25 cellular contexts compared by ENCODE assay signal in the genomic region with DNA sequence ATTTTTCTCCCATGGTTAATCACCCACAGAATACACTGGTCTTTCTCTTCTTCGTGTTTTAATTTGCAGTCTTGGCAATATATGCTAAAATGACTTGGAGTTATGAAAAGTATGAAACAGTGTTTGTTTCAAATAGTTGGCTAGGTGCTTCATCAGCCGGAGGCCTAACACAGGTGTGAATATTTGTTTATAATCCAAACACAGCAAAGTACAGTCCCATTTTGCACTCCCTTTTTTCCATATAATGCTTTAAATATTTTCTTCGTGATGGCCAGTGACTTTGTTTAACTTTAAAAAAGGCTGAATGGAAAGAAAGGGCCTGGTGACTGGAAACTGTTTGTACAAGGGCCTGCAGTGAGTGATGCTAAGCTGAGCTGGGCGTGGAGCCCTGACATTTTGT.
DNase-seq lines count a peak whose midpoint lies in the region; ATAC-seq, FAIRE-seq and TF ChIP-seq lines count a peak whose summit lies in the region.
"Had no signal": no experiment of that assay in that cellular context is flagged by ENCODE, and none has a peak within 500 bp of the region (broad histone marks: within the 10 kb centered on the region; RNA-seq: fewer than 3 reads in every experiment).

No MANE protein-coding gene starts in this region.

- H3K4me1 ChIP-seq in IMR-90 (ENCODE audit: control insufficient read depth, insufficient read depth, low read length) (peaks cover 9% of the 10 kb centered on the region), esophagus muscularis mucosa (peaks cover 0 to 44% (median 25%) of the 10 kb centered on the region in 4 donors), muscle layer of colon (ENCODE audit: insufficient read depth, low read length) (peaks cover 26% of the 10 kb centered on the region), sigmoid colon (peaks cover 0 to 28% (median 12%) of the 10 kb centered on the region in 4 donors), small intestine (ENCODE audit: control insufficient read depth in 2 of 2, insufficient read depth in 1 of 2, low read depth in 1 of 2, low read length in 1 of 2) (no peaks in the 10 kb centered on the region), right lobe of liver (no peaks in the 10 kb centered on the region)
- H3K4me1 ChIP-seq: A549, BE2C, HAP-1 had no signal

- H3K4me2 ChIP-seq in IMR-90 (ENCODE audit: low read depth, low read length) = no peak overlapping the region
- H3K4me2 ChIP-seq: A549 had no signal

- H3K18ac ChIP-seq in IMR-90 (ENCODE audit: low read depth, low read length) = peak overlapping the region; percentile 41; the same call in 1 of the 2 replicates

- H2BK15ac ChIP-seq in IMR-90 (ENCODE audit: low read depth, low read length) = peak overlapping the region; percentile 68; the same call in 2 of the 3 replicates

- H4K91ac ChIP-seq in IMR-90 (ENCODE audit: insufficient read depth, low read depth, low read length) = peak overlapping the region; percentile 22; the same call in 1 of the 2 replicates

- H4K20me1 ChIP-seq in IMR-90 (ENCODE audit: insufficient read depth, low read length) = no peaks in the 10 kb centered on the region
- H4K20me1 ChIP-seq: BLaER1 treated with 17β-estradiol and CSF1 and Interleukin-3, amounts not matched to agents 10 nM and 100 nM had no signal

- peak overlapping the region in 1 of 2 experiments; percentile 27; a peak in 1 of 4 replicates for H4K8ac ChIP-seq in IMR-90 (ENCODE audit: low read depth in 2 of 2, low read length in 2 of 2)

- H4K5ac ChIP-seq in IMR-90 (ENCODE audit: low read depth, low read length) = peak overlapping the region; percentile 89; the same call in 1 of the 2 replicates

- H2AFZ ChIP-seq in IMR-90 (replicated peaks; ENCODE audit: low read length, poor library complexity) = no peak overlapping the region

- no peak for TF ChIP-seq POLR2A in IMR-90 (IDR thresholded peaks at IDR 0.05; ENCODE audit: low read depth, low read length)
- TF ChIP-seq POLR2A in esophagus muscularis mucosa (IDR thresholded peaks at IDR 0.05; ENCODE audit: low read depth) = no peak
- TF ChIP-seq POLR2A in sigmoid colon (IDR thresholded peaks at IDR 0.05) = no peak
- no peak for TF ChIP-seq POLR2A in right lobe of liver (IDR thresholded peaks at IDR 0.05)

- TF ChIP-seq EP300 in esophagus muscularis mucosa (IDR thresholded peaks at IDR 0.05) (no peak), sigmoid colon (IDR thresholded peaks at IDR 0.05) (no peak)

- H3K9ac ChIP-seq in IMR-90 (ENCODE audit: low read depth, low read length) (no peak overlapping the region), muscle layer of colon (ENCODE audit: low read length) (no peak overlapping the region)
- H3K9ac ChIP-seq: BLaER1 treated with 17β-estradiol and CSF1 and Interleukin-3, amounts not matched to agents 10 nM and 100 nM had no signal

- H2AK9ac ChIP-seq in IMR-90 (replicated peaks; ENCODE audit: low read depth, low read length, poor library complexity) = no peak overlapping the region

- H3K36me3 ChIP-seq in IMR-90 (ENCODE audit: control insufficient read depth, insufficient read depth, low read length) (no peaks in the 10 kb centered on the region), esophagus muscularis mucosa (no peaks in the 10 kb centered on the region), muscle layer of colon (ENCODE audit: insufficient read depth, low read length) (no peaks in the 10 kb centered on the region), sigmoid colon (no peaks in the 10 kb centered on the region), small intestine (ENCODE audit: control insufficient read depth in 2 of 2, insufficient read depth in 2 of 2, low read length in 2 of 2) (no peaks in the 10 kb centered on the region), right lobe of liver (no peaks in the 10 kb centered on the region)
- H3K36me3 ChIP-seq: BE2C; BLaER1 treated with 17β-estradiol and CSF1 and Interleukin-3, amounts not matched to agents 10 nM and 100 nM; HAP-1 had no signal

- in situ Hi-C loops in IMR-90 (cut with MboI; ENCODE audit: low sequenced_read_pairs) = no loop called here

- DNase-seq in IMR-90 = no peak
- no peak for DNase-seq in esophagus muscularis mucosa (ENCODE audit: extremely low spot score)
- no peak for DNase-seq in sigmoid colon
- DNase-seq in small intestine = no peak
- no peak for DNase-seq in right lobe of liver
- DNase-seq in stimulated activated naive CD4-positive, alpha-beta T cell treated with Interleukin-2 at 50 U/mL for 16 hours (lab: John Stamatoyannopoulos, UW) = no peak
- DNase-seq: 8988T; ACHN; AML-193; BE2C; CD4-positive, alpha-beta T cell; CD8-positive, alpha-beta memory T cell; DMS 273 treated with DMSO at 0.1 percent for 48 hours; DMS79; EL; GDM1; GOT3 had no signal

- dilution Hi-C loops in IMR-90 (cut with HindIII; ENCODE audit: low sequenced_read_pairs, unreplicated experiment) = no loop called here

- H3K27ac ChIP-seq in IMR-90 (ENCODE audit: insufficient read depth, low read length) (no peak overlapping the region; the same call in 1 of the 2 replicates), esophagus muscularis mucosa (replicated peaks in 1 of 4) (peak overlapping the region; percentile 30 to 68 (median 62)), muscle layer of colon (ENCODE audit: low read depth, low read length) (peak overlapping the region; percentile 54), sigmoid colon (peak overlapping the region; percentile 33 to 62 (median 50)), small intestine (ENCODE audit: low read depth in 1 of 2, low read length in 1 of 2) (no peak overlapping the region), right lobe of liver (no peak overlapping the region)
- H3K27ac ChIP-seq: A549; BLaER1 treated with 17β-estradiol and CSF1 and Interleukin-3, amounts not matched to agents 10 nM and 100 nM had no signal

- POLR2A ChIA-PET in IMR-90 (lab: Charles Lee; ENCODE audit: unreplicated experiment) = no interaction called here

- no TSS peak for BruUV-seq in IMR-90 (replicated peaks; lab: Mats Ljungman, UMichigan)

- CTCF ChIA-PET in IMR-90 (lab: Yijun Ruan, JAX) = no interaction called here

- H3K4me3 ChIP-seq in IMR-90 (ENCODE audit: insufficient read depth, low read depth, low read length) = no peak overlapping the region
- H3K4me3 ChIP-seq in esophagus muscularis mucosa = no peak overlapping the region
- no peak overlapping the region for H3K4me3 ChIP-seq in muscle layer of colon (ENCODE audit: low read depth in 1 of 2, low read length in 2 of 2)
- H3K4me3 ChIP-seq in sigmoid colon = no peak overlapping the region
- H3K4me3 ChIP-seq in small intestine (ENCODE audit: low read depth in 1 of 2, low read length in 2 of 2) = no peak overlapping the region
- no peak overlapping the region for H3K4me3 ChIP-seq in right lobe of liver
- H3K4me3 ChIP-seq: A549; BLaER1 treated with 17β-estradiol and CSF1 and Interleukin-3, amounts not matched to agents 10 nM and 100 nM; GM12878; HAP-1 had no signal

- TF ChIP-seq RAD21 in IMR-90 (IDR thresholded peaks at IDR 0.05; ENCODE audit: low read length) = no peak

- 86% methylated on average over 1 of the region's 4 CpGs; no CpG with 5 or more reads in 1 of the 2 experiments for whole genome bisulfite sequencing in IMR-90 (ENCODE audit: extremely low coverage in 2 of 2, insufficient read length in 1 of 2), 2 experiments
- WGBS in esophagus muscularis mucosa = 57% methylated on average over 4 of the region's 4 CpGs
- 84 to 86% methylated on average over 4 of the region's 4 CpGs for WGBS in sigmoid colon, 2 donors
- WGBS in small intestine, 3 donors = 81 to 88% (median 88%) methylated on average over 4 of the region's 4 CpGs
- WGBS in right lobe of liver (ENCODE audit: insufficient coverage, low coverage, low lambda C conversion rate, missing lambda C conversion rate) = 79% methylated on average over 4 of the region's 4 CpGs

- TF ChIP-seq CTCF in IMR-90 (conservative IDR thresholded peaks at IDR 0.05; ENCODE audit: low read depth, low read length) (no peak), esophagus muscularis mucosa (IDR thresholded peaks at IDR 0.05) (no peak), sigmoid colon (IDR thresholded peaks at IDR 0.05) (no peak), right lobe of liver (IDR thresholded peaks at IDR 0.05) (no peak)

- H3K4ac ChIP-seq in IMR-90 (ENCODE audit: low read depth, low read length) = peak overlapping the region; percentile 46

- no peak overlapping the region for H3K23ac ChIP-seq in IMR-90 (ENCODE audit: low read depth, low read length)

- no peaks in the 10 kb centered on the region for H3K79me1 ChIP-seq in IMR-90 (ENCODE audit: low read depth in 1 of 2, low read length in 2 of 2)

- H3K9me3 ChIP-seq in IMR-90 (ENCODE audit: control insufficient read depth, insufficient read depth, low read length) = no peaks in the 10 kb centered on the region
- H3K9me3 ChIP-seq in esophagus muscularis mucosa = no peaks in the 10 kb centered on the region
- H3K9me3 ChIP-seq in muscle layer of colon (ENCODE audit: low read length) = no peaks in the 10 kb centered on the region
- no peaks in the 10 kb centered on the region for H3K9me3 ChIP-seq in sigmoid colon
- no peaks in the 10 kb centered on the region for H3K9me3 ChIP-seq in small intestine (ENCODE audit: control insufficient read depth, low read depth)
- H3K9me3 ChIP-seq in right lobe of liver = no peaks in the 10 kb centered on the region
- H3K9me3 ChIP-seq: A549; BE2C; BLaER1 treated with 17β-estradiol and CSF1 and Interleukin-3, amounts not matched to agents 10 nM and 100 nM; HAP-1 had no signal

- H2AK5ac ChIP-seq in IMR-90 (ENCODE audit: low read depth, low read length) = peak overlapping the region; percentile 77; the same call in 1 of the 2 replicates

- FAIRE-seq in small intestine (lab: Jason Lieb, UNC) = no peak
- FAIRE-seq: A549, D721Med, GM12878, GM19239, H54 had no signal

- H2BK20ac ChIP-seq in IMR-90 (ENCODE audit: low read depth, low read length) = peak overlapping the region; percentile 51; the same call in 1 of the 2 replicates

- H3K27me3 ChIP-seq in IMR-90 (ENCODE audit: control insufficient read depth, insufficient read depth, low read length) = no peaks in the 10 kb centered on the region
- H3K27me3 ChIP-seq in esophagus muscularis mucosa = no peaks in the 10 kb centered on the region
- H3K27me3 ChIP-seq in muscle layer of colon (ENCODE audit: control insufficient read depth in 1 of 2, insufficient read depth in 2 of 2, low read length in 2 of 2) = no peaks in the 10 kb centered on the region
- H3K27me3 ChIP-seq in sigmoid colon = no peaks in the 10 kb centered on the region
- H3K27me3 ChIP-seq in small intestine (ENCODE audit: control insufficient read depth in 2 of 2, insufficient read depth in 2 of 2, low read length in 2 of 2) = peaks cover 0 to 2% of the 10 kb centered on the region in 2 donors
- H3K27me3 ChIP-seq in right lobe of liver = no peaks in the 10 kb centered on the region
- H3K27me3 ChIP-seq: BLaER1 treated with 17β-estradiol and CSF1 and Interleukin-3, amounts not matched to agents 10 nM and 100 nM had no signal

- ATAC-seq in IMR-90 (ENCODE audit: low read depth) (no peak), right lobe of liver (no peak)
- ATAC-seq: A549, GM12878 had no signal

- H3K9me1 ChIP-seq in IMR-90 (ENCODE audit: insufficient read depth, low read length) = peaks cover 12% of the 10 kb centered on the region; the same call in 1 of the 2 replicates

- no peak overlapping the region for H2BK5ac ChIP-seq in IMR-90 (ENCODE audit: low read depth, low read length, poor library complexity, severe bottlenecking)

- no peak overlapping the region for H3K56ac ChIP-seq in IMR-90 (ENCODE audit: extremely low read depth, insufficient read depth, low read length)

- intact Hi-C loops in IMR-90 (cut with micrococcal nuclease) = no loop called here
- intact Hi-C loops in esophagus muscularis mucosa (cut with DNase I) = loop anchor here (10.0 kb wide), 1 partner anchor 316 kb away; no protein-coding TSS in a partner anchor
- intact Hi-C loops in sigmoid colon (cut with DNase I) = no loop called here
- intact Hi-C loops in right lobe of liver (cut with DNase I) = no loop called here

- no peak overlapping the region for H3K14ac ChIP-seq in IMR-90 (replicated peaks; ENCODE audit: low read depth, low read length)

- peak overlapping the region; percentile 52; the same call in 1 of the 2 replicates for H2BK120ac ChIP-seq in IMR-90 (ENCODE audit: low read depth, low read length)

Comparison
In these comparisons a context has a peak if more than half of its experiments do, and no peak if none do; other contexts are left out.
1. H3K27ac ChIP-seq: peak in esophagus muscularis mucosa (4 of 4), muscle layer of colon (single experiment) and sigmoid colon (4 of 4); none in IMR-90 (single experiment), small intestine (0 of 2) and right lobe of liver (0 of 3).